ENCODE assay signal across 9 cellular contexts in the genomic region with DNA sequence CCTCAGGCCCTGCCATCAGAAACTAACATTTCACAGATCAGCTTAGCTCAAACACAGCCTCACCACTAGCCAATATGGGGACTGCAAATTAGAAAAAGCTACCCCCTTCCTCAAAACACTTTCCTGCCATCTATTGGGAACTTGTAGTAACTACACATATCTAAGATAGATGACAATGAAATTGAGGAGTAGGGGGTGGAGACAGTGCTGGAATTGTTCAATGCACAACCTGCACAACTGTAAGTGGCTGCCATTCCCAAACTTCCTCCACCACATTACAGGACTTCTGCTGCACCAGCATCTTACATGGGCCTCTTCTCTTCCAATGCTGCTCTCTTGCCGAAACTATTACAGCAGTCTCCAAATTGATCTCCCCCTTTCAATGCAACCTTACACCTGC. TPM values are rescaled to one million over a fixed set of nuclear protein-coding genes. Genes with fewer than 3 reads are reported as not detected.
DNase-seq lines count a peak whose midpoint lies in the region; ATAC-seq and TF ChIP-seq lines count a peak whose summit lies in the region.
"Had no signal": no experiment of that assay in that cellular context is flagged by ENCODE, and none has a peak within 500 bp of the region (broad histone marks: within the 10 kb centered on the region; RNA-seq: fewer than 3 reads in every experiment).

No MANE protein-coding gene starts in this region.

- WGBS in sigmoid colon, 2 donors: 86 to 98% methylated on average over 1 of the region's 1 CpG

- H3K4me1 Mint-ChIP-seq in activated CD4-positive, alpha-beta T cell treated with anti-CD3 and anti-CD28 coated beads, Interleukin-2, amount 10 ng/mL, durations not matched to agents 24 days and 14 days: no peaks in the 10 kb centered on the region
- H3K4me1 Mint-ChIP-seq: central memory CD8-positive, alpha-beta T cell had no signal

- no peaks in the 10 kb centered on the region for H3K9me2 ChIP-seq in neural cell (ENCODE audit: insufficient read depth, low read length)

- H3K9me3 ChIP-seq in neural cell (ENCODE audit: low read length) (no peaks in the 10 kb centered on the region), sigmoid colon (no peaks in the 10 kb centered on the region)

- TF ChIP-seq POLR2A in sigmoid colon (IDR thresholded peaks at IDR 0.05): no peak

- no peaks in the 10 kb centered on the region for H3K9me3 Mint-ChIP-seq in activated CD4-positive, alpha-beta T cell treated with anti-CD3 and anti-CD28 coated beads, Interleukin-2, amount 10 ng/mL, durations not matched to agents 24 days and 14 days
- H3K9me3 Mint-ChIP-seq: central memory CD8-positive, alpha-beta T cell had no signal

- H3K4me3 Mint-ChIP-seq in activated CD4-positive, alpha-beta T cell treated with anti-CD3 and anti-CD28 coated beads, Interleukin-2, amount 10 ng/mL, durations not matched to agents 24 days and 14 days: no peak overlapping the region
- H3K4me3 Mint-ChIP-seq: central memory CD8-positive, alpha-beta T cell had no signal

- no peak overlapping the region for H3K27ac Mint-ChIP-seq in activated CD4-positive, alpha-beta T cell treated with anti-CD3 and anti-CD28 coated beads, Interleukin-2, amount 10 ng/mL, durations not matched to agents 24 days and 14 days

- peak; percentile 42; the same call in 1 of the 2 replicates for TF ChIP-seq CTCF in GM12874 (IDR thresholded peaks at IDR 0.05; ENCODE audit: insufficient read depth, low read depth, low read length)
- peak; percentile 70 for TF ChIP-seq CTCF in neural cell (IDR thresholded peaks at IDR 0.05; ENCODE audit: poor library complexity, severe bottlenecking)
- no peak for TF ChIP-seq CTCF in sigmoid colon (IDR thresholded peaks at IDR 0.05)

- H3K27me3 ChIP-seq in neural cell (ENCODE audit: insufficient read depth, low read depth, low read length) (no peaks in the 10 kb centered on the region), sigmoid colon (peaks cover 0 to 16% (median 0%) of the 10 kb centered on the region in 3 donors)

- H3K4me3 ChIP-seq in neural cell (ENCODE audit: low read length) (no peak overlapping the region), sigmoid colon (no peak overlapping the region)

- H3K79me2 ChIP-seq in neural cell (replicated peaks; ENCODE audit: insufficient read depth, low read length): no peaks in the 10 kb centered on the region

- H3F3A ChIP-seq in neural cell (ENCODE audit: insufficient read depth, low read length, poor library complexity, severe bottlenecking): no peaks in the 10 kb centered on the region

- no peaks in the 10 kb centered on the region for H3K36me3 ChIP-seq in neural cell (ENCODE audit: insufficient read depth, low read length)
- no peaks in the 10 kb centered on the region for H3K36me3 ChIP-seq in sigmoid colon

- no peak for ATAC-seq in HG02970 (IDR thresholded peaks at IDR 0.05; ENCODE audit: low FRiP score, unreplicated experiment)

- no peaks in the 10 kb centered on the region for H3K4me1 ChIP-seq in sigmoid colon

- DNase-seq in ACHN: peak; percentile 71
- DNase-seq in NCI-H345 (lab: John Stamatoyannopoulos, UW): peak; percentile 55
- peak; percentile 17 to 51 for DNase-seq in T47D (ENCODE audit: low read depth in 1 of 2, low spot score in 1 of 2)
- no peak for DNase-seq in sigmoid colon
- DNase-seq in activated CD4-positive, alpha-beta T cell treated with anti-CD3 and anti-CD28 coated beads, Interleukin-2, amount 10 ng/mL, durations not matched to agents 24 days and 14 days: no peak

- peaks cover 3% of the 10 kb centered on the region for H3K27me3 Mint-ChIP-seq in activated CD4-positive, alpha-beta T cell treated with anti-CD3 and anti-CD28 coated beads, Interleukin-2, amount 10 ng/mL, durations not matched to agents 24 days and 14 days

- TF ChIP-seq RAD21 in neural cell (conservative IDR thresholded peaks at IDR 0.05): peak; percentile 78

- no peaks in the 10 kb centered on the region for H3K36me3 Mint-ChIP-seq in activated CD4-positive, alpha-beta T cell treated with anti-CD3 and anti-CD28 coated beads, Interleukin-2, amount 10 ng/mL, durations not matched to agents 24 days and 14 days (ENCODE audit: low read depth)

- no peak for TF ChIP-seq EP300 in neural cell (conservative IDR thresholded peaks at IDR 0.05; ENCODE audit: poor library complexity, severe bottlenecking)
- TF ChIP-seq EP300 in sigmoid colon (IDR thresholded peaks at IDR 0.05): no peak

- in situ Hi-C loops in ACHN (cut with HindIII; ENCODE audit: low pct_ligation_motif_present, low pct_unique_long_range_greater_than_20kb, low sequenced_read_pairs): no loop called here
- in situ Hi-C loops in T47D (cut with HindIII; ENCODE audit: low pct_unique_long_range_greater_than_20kb, low sequenced_read_pairs): no loop called here

- H3K9ac ChIP-seq in neural cell (ENCODE audit: low read length): no peak overlapping the region

- H3K27ac ChIP-seq in neural cell (ENCODE audit: low read length): no peak overlapping the region
- H3K27ac ChIP-seq in sigmoid colon: no peak overlapping the region

- intact Hi-C loops in sigmoid colon (cut with DNase I): no loop called here
- intact Hi-C loops in activated CD4-positive, alpha-beta T cell treated with anti-CD3 and anti-CD28 coated beads, Interleukin-2, amount 10 ng/mL, durations not matched to agents 24 days and 14 days (cut with micrococcal nuclease): no loop called here

- H2AFZ ChIP-seq in neural cell (ENCODE audit: low read depth, low read length): no peak overlapping the region

- H3K4me2 ChIP-seq in neural cell (ENCODE audit: low read length): no peak overlapping the region

- no peaks in the 10 kb centered on the region for H4K20me1 ChIP-seq in neural cell (ENCODE audit: insufficient read depth)

TF ChIP-seq in neural cell, 6 proteins besides CTCF, POLR2A, EP300 and RAD21:
- TF ChIP-seq POLR2AphosphoS5 (IDR thresholded peaks at IDR 0.05): no peak
- peak; percentile 75 for TF ChIP-seq SMC3 (conservative IDR thresholded peaks at IDR 0.05; ENCODE audit: poor library complexity)

RNA-seq across cellular contexts. Expression of gene AIPL1, which starts 21.8 kb away (rescaled TPM):
- polyA plus RNA-seq in neural cell: not detected in 2 replicates
- not detected in 2 replicates for polyA minus RNA-seq in neural cell
- not detected for total RNA-seq in sigmoid colon
- not detected for polyA plus RNA-seq in sigmoid colon
- total RNA-seq in activated CD4-positive, alpha-beta T cell treated with anti-CD3 and anti-CD28 coated beads, Interleukin-2, amount 10 ng/mL, durations not matched to agents 24 days and 14 days: not detected in 2 replicates

RNA-seq across cellular contexts. Expression of gene PIMREG, which starts 31.2 kb away (rescaled TPM):
- polyA plus RNA-seq in neural cell (6.0 and 9.1 TPM in 2 replicates), sigmoid colon (1 to 10 TPM in 2 of 3 donors, not detected in 1; 2.5 to 7.8 TPM)
- polyA minus RNA-seq in neural cell: 2.5 and 4.9 TPM in 2 replicates
- total RNA-seq in sigmoid colon: not detected
- 4.6 and 6.4 TPM in 2 replicates for total RNA-seq in activated CD4-positive, alpha-beta T cell treated with anti-CD3 and anti-CD28 coated beads, Interleukin-2, amount 10 ng/mL, durations not matched to agents 24 days and 14 days

Comparison
In these comparisons a context has a peak if more than half of its experiments do, and no peak if none do; other contexts are left out.
1. DNase-seq: peak in ACHN (single experiment), NCI-H345 (single experiment) and T47D (2 of 2); none in sigmoid colon (single experiment) and activated CD4-positive, alpha-beta T cell treated with anti-CD3 and anti-CD28 coated beads, Interleukin-2, amount 10 ng/mL, durations not matched to agents 24 days and 14 days (single experiment).
2. CTCF ChIP-seq: peak in GM12874 (single experiment) and neural cell (single experiment); none in sigmoid colon (0 of 4).